In the genomic region with DNA sequence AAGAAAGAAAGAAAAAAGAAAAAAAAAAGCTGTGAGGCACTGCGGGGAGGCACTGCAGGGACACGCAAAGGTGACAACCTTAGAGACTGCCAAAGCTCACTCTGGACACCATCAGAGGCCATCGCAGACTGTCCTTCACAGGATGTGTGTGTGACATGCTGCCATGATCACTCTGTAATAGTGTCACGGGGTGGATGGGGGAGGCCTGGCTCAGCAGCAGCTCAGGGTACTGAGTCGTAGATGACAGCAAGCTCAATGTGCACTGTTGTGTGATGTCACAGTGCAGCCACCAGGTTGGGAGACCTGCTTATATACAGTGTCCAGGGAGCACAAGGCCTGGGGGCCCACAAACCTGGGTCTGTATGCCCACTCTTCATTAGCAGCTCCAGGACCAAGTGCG, we compare ENCODE assay signal across 21 cellular contexts.
"Had no signal": no experiment of that assay in that cellular context is flagged by ENCODE, and none has a peak within 500 bp of the region (broad histone marks: within the 10 kb centered on the region; RNA-seq: fewer than 3 reads in every experiment).

No MANE protein-coding gene starts in this region.

- ATAC-seq: activated T-cell treated with anti-CD3 and anti-CD28 coated beads, Interleukin-2, amount 50 U/mL, for 4 hours; activated T-helper 17 cell treated with anti-CD3 and anti-CD28 coated beads, Interleukin-2, amount 50 U/mL, for 72 hours; body of pancreas; T-helper 17 cell; WTC11 had no signal

- H3K27ac ChIP-seq: adrenal gland, body of pancreas had no signal

- H3K4me1 ChIP-seq: adrenal gland, body of pancreas had no signal

- H3K4me3 Mint-ChIP-seq: activated CD4-positive, alpha-beta T cell treated with anti-CD3 and anti-CD28 coated beads, Interleukin-2, amount 10 ng/mL, durations not matched to agents 24 days and 14 days; activated naive CD4-positive, alpha-beta T cell treated with anti-CD3 and anti-CD28 coated beads for 36 hours; activated naive CD8-positive, alpha-beta T cell; activated T-cell treated with anti-CD3 and anti-CD28 coated beads, Interleukin-2, amount 50 U/mL, for 4 hours; activated T-helper 17 cell treated with anti-CD3 and anti-CD28 coated beads, Interleukin-2, amount 50 U/mL, for 72 hours; T-helper 17 cell; WTC11 had no signal

- H3K27ac Mint-ChIP-seq: activated CD4-positive, alpha-beta T cell treated with anti-CD3 and anti-CD28 coated beads, Interleukin-2, amount 10 ng/mL, durations not matched to agents 24 days and 14 days; activated naive CD4-positive, alpha-beta T cell treated with anti-CD3 and anti-CD28 coated beads for 36 hours; activated naive CD8-positive, alpha-beta T cell; activated T-helper 17 cell treated with anti-CD3 and anti-CD28 coated beads, Interleukin-2, amount 50 U/mL, for 72 hours; T-helper 17 cell; WTC11 had no signal

- H3K9me3 ChIP-seq: adrenal gland, body of pancreas had no signal

- H3K4me3 ChIP-seq: adrenal gland, body of pancreas had no signal

- H3K36me3 Mint-ChIP-seq: activated naive CD8-positive, alpha-beta T cell; WTC11 had no signal

- H3K27me3 Mint-ChIP-seq: activated CD4-positive, alpha-beta T cell treated with anti-CD3 and anti-CD28 coated beads, Interleukin-2, amount 10 ng/mL, durations not matched to agents 24 days and 14 days had no signal

- H3K9me3 Mint-ChIP-seq: activated CD4-positive, alpha-beta T cell treated with anti-CD3 and anti-CD28 coated beads, Interleukin-2, amount 10 ng/mL, durations not matched to agents 24 days and 14 days; activated naive CD4-positive, alpha-beta T cell treated with anti-CD3 and anti-CD28 coated beads for 36 hours; activated T-cell treated with anti-CD3 and anti-CD28 coated beads, Interleukin-2, amount 50 U/mL, for 4 hours; activated T-helper 17 cell treated with anti-CD3 and anti-CD28 coated beads, Interleukin-2, amount 50 U/mL, for 72 hours; WTC11 had no signal

- DNase-seq: activated CD4-positive, alpha-beta T cell treated with anti-CD3 and anti-CD28 coated beads for 1 hour; activated CD4-positive, alpha-beta T cell treated with anti-CD3 and anti-CD28 coated beads, Interleukin-2, amount 10 ng/mL, durations not matched to agents 24 days and 14 days; activated CD4-positive, alpha-beta T cell treated with anti-CD3 and anti-CD28 coated beads, Interleukin-2, amount 50 U/mL, for 48 hours; activated CD8-positive, alpha-beta memory T cell treated with anti-CD3 and anti-CD28 coated beads for 24 hours; activated gamma-delta T cell; activated naive CD4-positive, alpha-beta T cell treated with anti-CD3 and anti-CD28 coated beads for 36 hours; activated T-cell treated with anti-CD3 and anti-CD28 coated beads, Interleukin-2, amount 50 U/mL, for 4 hours; adrenal gland; body of pancreas; NCI-H1105 treated with DMSO at 0.1 percent for 48 hours; NCI-H1436 treated with DMSO at 0.1 percent for 48 hours; NCI-H187; NCI-H2081; NCI-H446; NCI-H524; SIG-M5; T-helper 17 cell; T-helper 9 cell had no signal

- H3K36me3 ChIP-seq: adrenal gland had no signal

- H3K4me1 Mint-ChIP-seq: activated CD4-positive, alpha-beta T cell treated with anti-CD3 and anti-CD28 coated beads, Interleukin-2, amount 10 ng/mL, durations not matched to agents 24 days and 14 days; activated T-helper 17 cell treated with anti-CD3 and anti-CD28 coated beads, Interleukin-2, amount 50 U/mL, for 72 hours had no signal

- H3K27me3 ChIP-seq: body of pancreas had no signal
